In genomic region chr21:21156919-21157318, GRCh38 we compare ENCODE assay signal across 17 cellular contexts.
DNase-seq lines count a peak whose midpoint lies in the region; ATAC-seq, FAIRE-seq and TF ChIP-seq lines count a peak whose summit lies in the region.
"Had no signal": no experiment of that assay in that cellular context is flagged by ENCODE, and none has a peak within 500 bp of the region (broad histone marks: within the 10 kb centered on the region; RNA-seq: fewer than 3 reads in every experiment).

No MANE protein-coding gene starts in this region.

- in situ Hi-C loops in K562 (cut with MboI): no loop called here

- TF ChIP-seq RAD21 in K562 (CRISPR knock-in tag; conservative IDR thresholded peaks at IDR 0.05 in 1 of 2, IDR thresholded peaks at IDR 0.05 in 1 of 2): no peak

- peak overlapping the region; percentile 34; the same call in 1 of the 2 replicates for H3K4me2 ChIP-seq in K562 (ENCODE audit: insufficient read depth, low read length)
- H3K4me2 ChIP-seq: A549, GM23338 had no signal

- peaks cover 100% of the 10 kb centered on the region for H3K79me2 ChIP-seq in K562 (ENCODE audit: control insufficient read depth, insufficient read depth, low read length)

- CTCF ChIA-PET in K562 (lab: Yijun Ruan, JAX; ENCODE audit: low intra/inter-chr PET ratio): no interaction called here

- TF ChIP-seq EP300 in K562 (IDR thresholded peaks at IDR 0.05; ENCODE audit: low read length): no peak

- no peaks in the 10 kb centered on the region for H3K9me3 ChIP-seq in K562 (replicated peaks; ENCODE audit: control insufficient read depth, insufficient read depth, low read depth, low read length)
- H3K9me3 ChIP-seq: A549, Caco-2 had no signal

- no peak overlapping the region for H3K4me3 ChIP-seq in K562
- H3K4me3 ChIP-seq in fibroblast of the aortic adventitia (ENCODE audit: low read depth, low read length): no peak overlapping the region
- H3K4me3 ChIP-seq: A549, GM23338 had no signal

- peaks cover 17 to 18% of the 10 kb centered on the region in 2 experiments; a peak in 3 of 5 replicates for H3K4me1 ChIP-seq in K562 (replicated peaks in 1 of 2; ENCODE audit: control insufficient read depth in 2 of 2, insufficient read depth in 2 of 2, low read length in 2 of 2)
- H3K4me1 ChIP-seq: A549, Caco-2 had no signal

- no peaks in the 10 kb centered on the region for H3K36me3 Mint-ChIP-seq in HFFc6 (ENCODE audit: low read depth)
- H3K36me3 Mint-ChIP-seq: CD14-positive monocyte; CD8-positive, alpha-beta T cell had no signal

- H3K27ac ChIP-seq in K562 (ENCODE audit: extremely low read depth, low read depth, low read length): peak overlapping the region; percentile 68
- H3K27ac ChIP-seq: A549 had no signal

- no peaks in the 10 kb centered on the region for H3K27me3 ChIP-seq in K562 (ENCODE audit: control insufficient read depth in 2 of 2, insufficient read depth in 2 of 2, low read length in 2 of 2)

- TF ChIP-seq POLR2A in K562 (conservative IDR thresholded peaks at IDR 0.05): no peak

- no peaks in the 10 kb centered on the region for H3K9me3 Mint-ChIP-seq in HFFc6
- H3K9me3 Mint-ChIP-seq: CD14-positive monocyte; CD8-positive, alpha-beta T cell; GM23338 had no signal

- no peak for FAIRE-seq in K562 (lab: Jason Lieb, UNC)
- FAIRE-seq: A549, HepG2, HTR-8/SVneo had no signal

- H3K36me3 ChIP-seq in K562 (ENCODE audit: control insufficient read depth, insufficient read depth, low read length): no peaks in the 10 kb centered on the region

- H4K20me1 ChIP-seq in K562 (replicated peaks; ENCODE audit: control insufficient read depth, insufficient read depth, low read length): no peaks in the 10 kb centered on the region

- whole genome bisulfite sequencing in K562 (ENCODE audit: insufficient coverage, low coverage, missing lambda C conversion rate): 17% methylated on average over 3 of the region's 3 CpGs

- intact Hi-C loops in K562 (cut with micrococcal nuclease): no loop called here

- H2AFZ ChIP-seq in K562 (ENCODE audit: low read depth, low read length): no peak overlapping the region
- H2AFZ ChIP-seq: GM23338 had no signal

- POLR2A ChIA-PET in K562 (lab: Yijun Ruan, JAX): interaction anchor here (0.8 to 0.9 kb wide), 2 partner anchors 9 to 23 kb away, joined by 3 read pairs; no protein-coding TSS in a partner anchor

- H3K27ac Mint-ChIP-seq in HFFc6: peak overlapping the region; percentile 55; the same call in 1 of the 2 replicates
- H3K27ac Mint-ChIP-seq: CD14-positive monocyte; CD8-positive, alpha-beta T cell; GM23338 had no signal

- TF ChIP-seq CTCF in HFFc6 (IDR thresholded peaks at IDR 0.05) (no peak), K562 (IDR thresholded peaks at IDR 0.05 in 2 of 3, conservative IDR thresholded peaks at IDR 0.05 in 1 of 3; ENCODE audit: insufficient read depth in 2 of 3, low read depth in 1 of 3, low read length in 3 of 3) (no peak), fibroblast of the aortic adventitia (IDR thresholded peaks at IDR 0.05; ENCODE audit: insufficient read depth, low read length) (no peak)

- ATAC-seq in K562 (0 out of 3 replicates have a peak, but pooled peaks have one; percentile 13), GM19463 (IDR thresholded peaks at IDR 0.05; ENCODE audit: unreplicated experiment) (no peak), HG02970 (IDR thresholded peaks at IDR 0.05; ENCODE audit: low FRiP score, unreplicated experiment) (no peak)
- ATAC-seq: A549; CD8-positive, alpha-beta T cell; GM23338; HepG2 had no signal

- peak overlapping the region in 1 of 2 experiments; percentile 64; a peak in 2 of 4 replicates for H3K9ac ChIP-seq in K562 (ENCODE audit: insufficient read depth in 1 of 2, low read depth in 2 of 2, low read length in 2 of 2)

- H3K4me3 Mint-ChIP-seq in HFFc6: no peak overlapping the region
- H3K4me3 Mint-ChIP-seq: CD14-positive monocyte; CD8-positive, alpha-beta T cell; GM23338 had no signal

- no TSS peak for BruUV-seq in K562 (replicated peaks; lab: Mats Ljungman, UMichigan)

- DNase-seq in HFFc6: no peak
- DNase-seq in K562 (ENCODE audit: extremely low read depth in 1 of 4, low spot score in 3 of 4): peak in 1 of 4 experiments; percentile 37
- DNase-seq in fibroblast of the aortic adventitia (ENCODE audit: low read depth): peak; percentile 64
- no peak for DNase-seq in amygdala (lab: John Stamatoyannopoulos, UW)
- no peak for DNase-seq in anterior cingulate cortex (lab: John Stamatoyannopoulos, UW)
- DNase-seq: Caco-2; CD8-positive, alpha-beta T cell; DND-41; GDM1; H7 had no signal

- H3K27me3 Mint-ChIP-seq in HFFc6 (ENCODE audit: insufficient read depth): no peaks in the 10 kb centered on the region

- peaks cover 31% of the 10 kb centered on the region for H3K4me1 Mint-ChIP-seq in HFFc6 (ENCODE audit: low read depth)
- H3K4me1 Mint-ChIP-seq: CD14-positive monocyte, GM23338 had no signal

- H3K9me1 ChIP-seq in K562 (ENCODE audit: control insufficient read depth, insufficient read depth, low read length): no peaks in the 10 kb centered on the region

TF ChIP-seq in K562, 482 proteins besides CTCF, POLR2A, EP300 and RAD21:
- peak; percentile 65 for TF ChIP-seq ZNF592 (IDR thresholded peaks at IDR 0.05)
- TF ChIP-seq L3MBTL2 (IDR thresholded peaks at IDR 0.05): peak; percentile 28; the same call in 1 of the 2 replicates
- no peak for TF ChIP-seq TCFL5 (CRISPR knock-in tag; conservative IDR thresholded peaks at IDR 0.05)
- no peak for TF ChIP-seq ELF1 (tag; IDR thresholded peaks at IDR 0.05)
- TF ChIP-seq RNF2 (IDR thresholded peaks at IDR 0.05): no peak
- peak; percentile 51; the same call in 1 of the 2 replicates for TF ChIP-seq EP400 (IDR thresholded peaks at IDR 0.05)
- TF ChIP-seq MYC (IDR thresholded peaks at IDR 0.05; ENCODE audit: low read depth, low read length): peak; percentile 65
- TF ChIP-seq MYC (CRISPR knock-in tag; IDR thresholded peaks at IDR 0.05; ENCODE audit: borderline replicate concordance, low read depth): no peak
- no peak for TF ChIP-seq TCF7L2 (IDR thresholded peaks at IDR 0.05; ENCODE audit: low read depth, low read length)
- TF ChIP-seq MTA2 (IDR thresholded peaks at IDR 0.05; ENCODE audit: low read depth): no peak
- TF ChIP-seq ZNF561 (CRISPR knock-in tag; conservative IDR thresholded peaks at IDR 0.05): no peak
- TF ChIP-seq MNT (conservative IDR thresholded peaks at IDR 0.05): peak; percentile 45 to 46; a peak in 2 of 4 replicates
- TF ChIP-seq ZNF384 (IDR thresholded peaks at IDR 0.05; ENCODE audit: low read depth, low read length): 0 out of 2 replicates have a peak, but pooled peaks have one; percentile 9
- TF ChIP-seq FOXM1 (IDR thresholded peaks at IDR 0.05; ENCODE audit: low read depth): no peak
- TF ChIP-seq FOXM1 (CRISPR knock-in tag; IDR thresholded peaks at IDR 0.05; ENCODE audit: low read depth): no peak
- no peak for TF ChIP-seq SMARCA5 (IDR thresholded peaks at IDR 0.05)
- 0 out of 2 replicates have a peak, but pooled peaks have one; percentile 12 for TF ChIP-seq CREB3 (tag; conservative IDR thresholded peaks at IDR 0.05; ENCODE audit: low read depth)
